ENCODE assay signal across 1 cellular context in the genomic region with DNA sequence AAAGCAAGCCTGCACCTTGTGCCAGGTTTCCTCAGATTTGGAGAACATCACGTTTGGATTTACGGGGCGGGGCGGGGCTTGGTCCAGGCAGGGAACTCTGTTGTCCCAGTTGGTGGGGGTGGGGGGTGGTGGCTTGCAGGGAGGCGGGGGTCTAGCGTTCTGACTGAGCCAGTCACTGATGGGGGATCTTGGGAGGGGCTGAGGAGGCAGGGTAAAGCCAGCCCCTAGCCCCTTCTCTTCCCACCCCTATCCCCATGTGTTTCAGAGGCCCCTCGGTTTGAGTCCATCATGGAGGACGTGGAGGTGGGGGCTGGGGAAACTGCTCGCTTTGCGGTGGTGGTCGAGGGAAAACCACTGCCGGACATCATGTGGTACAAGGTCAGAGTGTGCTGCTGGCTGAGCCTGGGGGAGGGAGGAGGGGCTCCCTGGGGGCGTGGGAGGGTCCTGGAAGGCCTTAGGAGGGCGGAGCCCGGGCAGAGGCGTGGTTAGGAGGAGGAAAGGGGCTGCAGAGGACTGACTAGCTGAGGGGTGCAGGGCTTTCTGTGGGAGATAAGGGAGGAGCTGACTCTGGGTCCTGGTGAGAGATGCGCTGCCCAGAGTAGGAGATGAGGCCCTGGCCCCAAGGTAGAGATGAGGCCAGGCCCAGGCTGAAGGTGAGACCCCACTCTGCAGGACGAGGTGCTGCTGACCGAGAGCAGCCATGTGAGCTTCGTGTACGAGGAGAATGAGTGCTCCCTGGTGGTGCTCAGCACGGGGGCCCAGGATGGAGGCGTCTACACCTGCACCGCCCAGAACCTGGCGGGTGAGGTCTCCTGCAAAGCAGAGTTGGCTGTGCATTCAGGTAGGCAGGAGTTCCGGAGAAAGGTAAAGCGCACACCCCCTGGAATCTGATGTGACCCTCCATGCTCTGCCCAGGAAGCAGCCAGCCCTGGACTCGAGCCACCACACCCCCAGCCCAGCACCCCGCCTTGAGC.
TF ChIP-seq lines count a peak whose summit lies in the region.

No MANE protein-coding gene starts in this region.

TF ChIP-seq in SK-N-SH, 30 proteins besides CTCF, POLR2A, EP300 and RAD21 (continued from another document):
- TF ChIP-seq, protein P1, sequence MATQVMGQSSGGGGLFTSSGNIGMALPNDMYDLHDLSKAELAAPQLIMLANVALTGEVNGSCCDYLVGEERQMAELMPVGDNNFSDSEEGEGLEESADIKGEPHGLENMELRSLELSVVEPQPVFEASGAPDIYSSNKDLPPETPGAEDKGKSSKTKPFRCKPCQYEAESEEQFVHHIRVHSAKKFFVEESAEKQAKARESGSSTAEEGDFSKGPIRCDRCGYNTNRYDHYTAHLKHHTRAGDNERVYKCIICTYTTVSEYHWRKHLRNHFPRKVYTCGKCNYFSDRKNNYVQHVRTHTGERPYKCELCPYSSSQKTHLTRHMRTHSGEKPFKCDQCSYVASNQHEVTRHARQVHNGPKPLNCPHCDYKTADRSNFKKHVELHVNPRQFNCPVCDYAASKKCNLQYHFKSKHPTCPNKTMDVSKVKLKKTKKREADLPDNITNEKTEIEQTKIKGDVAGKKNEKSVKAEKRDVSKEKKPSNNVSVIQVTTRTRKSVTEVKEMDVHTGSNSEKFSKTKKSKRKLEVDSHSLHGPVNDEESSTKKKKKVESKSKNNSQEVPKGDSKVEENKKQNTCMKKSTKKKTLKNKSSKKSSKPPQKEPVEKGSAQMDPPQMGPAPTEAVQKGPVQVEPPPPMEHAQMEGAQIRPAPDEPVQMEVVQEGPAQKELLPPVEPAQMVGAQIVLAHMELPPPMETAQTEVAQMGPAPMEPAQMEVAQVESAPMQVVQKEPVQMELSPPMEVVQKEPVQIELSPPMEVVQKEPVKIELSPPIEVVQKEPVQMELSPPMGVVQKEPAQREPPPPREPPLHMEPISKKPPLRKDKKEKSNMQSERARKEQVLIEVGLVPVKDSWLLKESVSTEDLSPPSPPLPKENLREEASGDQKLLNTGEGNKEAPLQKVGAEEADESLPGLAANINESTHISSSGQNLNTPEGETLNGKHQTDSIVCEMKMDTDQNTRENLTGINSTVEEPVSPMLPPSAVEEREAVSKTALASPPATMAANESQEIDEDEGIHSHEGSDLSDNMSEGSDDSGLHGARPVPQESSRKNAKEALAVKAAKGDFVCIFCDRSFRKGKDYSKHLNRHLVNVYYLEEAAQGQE (IDR thresholded peaks at IDR 0.05; ENCODE audit: low read depth, low read length): no peak
- no peak for TF ChIP-seq RCOR1 (IDR thresholded peaks at IDR 0.05; ENCODE audit: low read length)
- TF ChIP-seq, protein P2, sequence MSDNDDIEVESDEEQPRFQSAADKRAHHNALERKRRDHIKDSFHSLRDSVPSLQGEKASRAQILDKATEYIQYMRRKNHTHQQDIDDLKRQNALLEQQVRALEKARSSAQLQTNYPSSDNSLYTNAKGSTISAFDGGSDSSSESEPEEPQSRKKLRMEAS (IDR thresholded peaks at IDR 0.05; ENCODE audit: low read depth): no peak
- TF ChIP-seq FOSL2 (IDR thresholded peaks at IDR 0.05; ENCODE audit: borderline replicate concordance, low read depth): no peak
- TF ChIP-seq, protein P3, sequence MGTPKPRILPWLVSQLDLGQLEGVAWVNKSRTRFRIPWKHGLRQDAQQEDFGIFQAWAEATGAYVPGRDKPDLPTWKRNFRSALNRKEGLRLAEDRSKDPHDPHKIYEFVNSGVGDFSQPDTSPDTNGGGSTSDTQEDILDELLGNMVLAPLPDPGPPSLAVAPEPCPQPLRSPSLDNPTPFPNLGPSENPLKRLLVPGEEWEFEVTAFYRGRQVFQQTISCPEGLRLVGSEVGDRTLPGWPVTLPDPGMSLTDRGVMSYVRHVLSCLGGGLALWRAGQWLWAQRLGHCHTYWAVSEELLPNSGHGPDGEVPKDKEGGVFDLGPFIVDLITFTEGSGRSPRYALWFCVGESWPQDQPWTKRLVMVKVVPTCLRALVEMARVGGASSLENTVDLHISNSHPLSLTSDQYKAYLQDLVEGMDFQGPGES (IDR thresholded peaks at IDR 0.05; ENCODE audit: low read depth, low read length): no peak
- TF ChIP-seq POLR2AphosphoS5 (IDR thresholded peaks at IDR 0.05; ENCODE audit: low read depth, low read length): no peak
- TF ChIP-seq CHD2 (IDR thresholded peaks at IDR 0.05; ENCODE audit: low read length, partially characterized antibody): no peak
- no peak for TF ChIP-seq MEF2A (IDR thresholded peaks at IDR 0.05; ENCODE audit: borderline replicate concordance, low read depth)
